In the genomic region with DNA sequence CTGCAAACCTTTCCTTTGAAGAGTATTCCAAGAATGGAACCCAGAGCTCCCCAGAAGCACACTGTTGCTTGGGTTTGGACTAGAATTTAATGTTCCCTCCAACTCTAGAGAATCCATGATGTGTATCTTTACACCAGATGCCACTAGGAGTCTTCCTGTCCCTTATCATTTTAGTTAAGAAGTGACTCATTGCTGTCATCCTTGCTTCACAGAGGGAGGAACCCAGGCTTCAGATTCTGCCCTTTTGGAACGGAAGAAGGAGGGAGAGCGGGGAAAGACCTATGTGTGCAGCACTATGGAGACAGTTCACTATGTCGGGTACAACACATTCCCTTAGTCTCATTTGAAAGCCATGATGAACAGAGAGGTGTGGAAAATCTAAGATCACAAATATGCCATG, we compare ENCODE assay signal across 1 cellular context.
TF ChIP-seq lines count a peak whose summit lies in the region.

No MANE protein-coding gene starts in this region.

TF ChIP-seq in GM23338, 12 proteins besides CTCF, POLR2A, EP300 and RAD21 (continued from another document):
- TF ChIP-seq ZNF462 (CRISPR knock-in tag; IDR thresholded peaks at IDR 0.05) (no peak), EZH2phosphoT487 (IDR thresholded peaks at IDR 0.05; ENCODE audit: unreplicated experiment) (no peak), ZNF331 (CRISPR knock-in tag; IDR thresholded peaks at IDR 0.05; ENCODE audit: low read depth) (no peak)
